ENCODE assay signal across 26 cellular contexts in the genomic region with DNA sequence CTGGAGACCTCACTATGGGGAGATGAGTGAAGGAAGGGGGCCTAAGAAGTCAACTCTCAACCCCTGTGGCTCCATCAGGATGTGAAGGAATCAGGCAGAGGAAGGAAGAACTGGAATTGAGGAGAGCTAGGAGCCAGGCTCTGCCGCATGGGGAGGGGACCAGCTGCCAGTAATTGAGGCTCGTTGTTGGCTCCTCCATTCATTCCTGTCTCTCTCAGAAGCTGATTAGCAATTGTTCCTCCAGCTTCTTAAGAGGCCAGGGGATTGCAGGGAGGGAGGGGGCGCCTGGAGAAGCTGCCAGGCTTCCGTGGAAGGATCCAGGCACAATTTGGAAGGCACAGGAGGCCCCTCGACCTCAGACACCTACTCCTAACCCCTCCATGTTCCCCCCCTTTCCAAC. TPM values are rescaled to one million over a fixed set of nuclear protein-coding genes. Genes with fewer than 3 reads are reported as not detected.
"Had no signal": no experiment of that assay in that cellular context is flagged by ENCODE, and none has a peak within 500 bp of the region (broad histone marks: within the 10 kb centered on the region; RNA-seq: fewer than 3 reads in every experiment).

No MANE protein-coding gene starts in this region.

- DNase-seq: activated B cell treated with CpG ODN at 0.5 μM for 24 hours; activated CD4-positive, alpha-beta memory T cell treated with anti-CD3 and anti-CD28 coated beads for 36 hours; activated CD4-positive, alpha-beta T cell treated with anti-CD3 and anti-CD28 coated beads for 1 hour; activated CD4-positive, alpha-beta T cell treated with anti-CD3 and anti-CD28 coated beads, Interleukin-2, amount 10 ng/mL, durations not matched to agents 24 days and 14 days; activated CD8-positive, alpha-beta memory T cell treated with anti-CD3 and anti-CD28 coated beads for 24 hours; activated gamma-delta T cell treated with Interleukin-2 at 50 U/mL for 16 hours; activated naive CD4-positive, alpha-beta T cell treated with anti-CD3 and anti-CD28 coated beads, Interleukin-2, amount 10 ng/mL, durations not matched to agents 7 days and 5 days; activated T-cell treated with anti-CD3 and anti-CD28 coated beads, Interleukin-2, amount 50 U/mL, for 4 hours; aorta; caudate nucleus; colonic mucosa; MM.1S; NCI-H1105 treated with DMSO at 0.1 percent for 48 hours; NCI-H1436 treated with DMSO at 0.1 percent for 48 hours; NCI-H187; NCI-H2081 treated with DMSO at 0.1 percent for 48 hours; NCI-H2171 treated with DMSO at 0.1 percent for 48 hours; NCI-H446; NCI-H526; NCI-H774; NK-92 treated with Interleukin-12 subunit alpha and Interleukin-12 subunit beta, amount 100 ng/mL, for 24 hours; Peyer's patch; Right ventricle myocardium superior; SJCRH30 had no signal

- H3K4me3 ChIP-seq: breast epithelium, colonic mucosa, Peyer's patch, SJCRH30 had no signal

- H3K36me3 ChIP-seq: breast epithelium, colonic mucosa, Peyer's patch, SJCRH30 had no signal

- H3K4me1 ChIP-seq: breast epithelium, colonic mucosa, Peyer's patch had no signal

- ATAC-seq: activated T-cell treated with anti-CD3 and anti-CD28 coated beads, Interleukin-2, amount 50 U/mL, for 4 hours had no signal

- H3K27ac ChIP-seq: breast epithelium, colonic mucosa, Peyer's patch, RWPE1, SJCRH30 had no signal

- H3K9me3 ChIP-seq: breast epithelium, colonic mucosa, Peyer's patch, SJCRH30 had no signal

RNA-seq across cellular contexts. Expression of a gene that starts 46.1 kb away (rescaled TPM):
- total RNA-seq: activated B cell treated with CpG ODN at 0.5 μM for 24 hours; activated CD4-positive, alpha-beta memory T cell treated with anti-CD3 and anti-CD28 coated beads for 36 hours; activated CD4-positive, alpha-beta T cell treated with anti-CD3 and anti-CD28 coated beads, Interleukin-2, amount 10 ng/mL, durations not matched to agents 24 days and 14 days; activated T-cell treated with anti-CD3 and anti-CD28 coated beads, Interleukin-2, amount 50 U/mL, for 4 hours; aorta; breast epithelium; Peyer's patch; Right ventricle myocardium superior; SJCRH30 had no signal
- polyA plus RNA-seq: aorta had no signal
